In genomic region chr3:155854147-155854940, GRCh38 we compare ENCODE assay signal across 1 cellular context.
A peak's percentile ranks its signal among the peaks of the same experiment; 100 is the strongest.
TF ChIP-seq lines count a peak whose summit lies in the region.

SLC33A1 (minus strand) TSS chr3:155854427; CDS start chr3:155853997, 430 bp downstream.

TF ChIP-seq in K562, 482 proteins besides CTCF, POLR2A, EP300 and RAD21 (continued from another document and continues in another):
- TF ChIP-seq RBM17 (IDR thresholded peaks at IDR 0.05; ENCODE audit: borderline replicate concordance, low read depth, low read length) (no peak), ATF6 (CRISPR knock-in tag; IDR thresholded peaks at IDR 0.05) (peak; percentile 85; the same call in 1 of the 2 replicates), ZBTB33 (CRISPR knock-in tag; IDR thresholded peaks at IDR 0.05) (peak; percentile 42; the same call in 1 of the 2 replicates), CBX3 (IDR thresholded peaks at IDR 0.05; ENCODE audit: borderline replicate concordance in 1 of 2, low read length in 2 of 2) (peak in 1 of 2 experiments; percentile 97; a peak in 1 of 3 replicates), NCOA4 (IDR thresholded peaks at IDR 0.05; ENCODE audit: partially characterized antibody) (no peak), HDGF (IDR thresholded peaks at IDR 0.05) (no peak), ZNF511 (CRISPR knock-in tag; IDR thresholded peaks at IDR 0.05) (no peak; the same call in 1 of the 2 replicates), RBM14 (IDR thresholded peaks at IDR 0.05; ENCODE audit: borderline replicate concordance, insufficient read depth, low read depth, low read length) (no peak), NCOA6 (IDR thresholded peaks at IDR 0.05) (no peak), CREM (IDR thresholded peaks at IDR 0.05; ENCODE audit: low read depth) (peak; percentile 88), HDAC6 (IDR thresholded peaks at IDR 0.05; ENCODE audit: low read depth, low read length) (no peak), ZNF561 (CRISPR knock-in tag; conservative IDR thresholded peaks at IDR 0.05) (no peak), JUNB (CRISPR knock-in tag; conservative IDR thresholded peaks at IDR 0.05) (0 out of 2 replicates have a peak, but pooled peaks have one; percentile 29), CTCFL (IDR thresholded peaks at IDR 0.05; ENCODE audit: borderline replicate concordance, insufficient read depth, low read depth, low read length, poor library complexity, severe bottlenecking) (no peak), HDAC8 (tag; IDR thresholded peaks at IDR 0.05) (peak; percentile 51; the same call in 1 of the 2 replicates), BACH1 (tag; IDR thresholded peaks at IDR 0.05) (peak; percentile 83), ZFP30 (CRISPR knock-in tag; IDR thresholded peaks at IDR 0.05; ENCODE audit: borderline replicate concordance) (no peak), CTBP1 (IDR thresholded peaks at IDR 0.05; ENCODE audit: borderline replicate concordance) (peak; percentile 92), ETS2 (tag; IDR thresholded peaks at IDR 0.05; ENCODE audit: borderline replicate concordance, poor library complexity, severe bottlenecking) (no peak), THAP12 (CRISPR knock-in tag; IDR thresholded peaks at IDR 0.05) (peak; percentile 33; the same call in 1 of the 2 replicates), ZNF592 (IDR thresholded peaks at IDR 0.05) (peak; percentile 96), ZBTB2 (IDR thresholded peaks at IDR 0.05) (peak; percentile 58; the same call in 1 of the 2 replicates), CHAMP1 (IDR thresholded peaks at IDR 0.05) (peak; percentile 97), BDP1 (IDR thresholded peaks at IDR 0.05; ENCODE audit: insufficient read depth, insufficient read length) (no peak), FOXJ3 (CRISPR knock-in tag; IDR thresholded peaks at IDR 0.05) (no peak), BCOR (IDR thresholded peaks at IDR 0.05) (0 out of 2 replicates have a peak, but pooled peaks have one; percentile 20), ZFP36 (IDR thresholded peaks at IDR 0.05; ENCODE audit: low read depth, low read length, partially characterized antibody) (no peak), L3MBTL2 (IDR thresholded peaks at IDR 0.05) (peak; percentile 99), GABPA (tag; conservative IDR thresholded peaks at IDR 0.05; ENCODE audit: low read depth) (peak; percentile 100), MCM7 (IDR thresholded peaks at IDR 0.05) (no peak), TGIF2 (CRISPR knock-in tag; IDR thresholded peaks at IDR 0.05) (no peak), KLF13 (tag; IDR thresholded peaks at IDR 0.05; ENCODE audit: borderline replicate concordance, low read depth) (peak; percentile 79; the same call in 1 of the 2 replicates), CREB3L1 (IDR thresholded peaks at IDR 0.05; ENCODE audit: borderline replicate concordance, low read depth) (peak; percentile 91), TOE1 (IDR thresholded peaks at IDR 0.05; ENCODE audit: borderline replicate concordance) (peak; percentile 100), TOE1 (CRISPR knock-in tag; IDR thresholded peaks at IDR 0.05; ENCODE audit: borderline replicate concordance, low read depth) (no peak; the same call in 1 of the 2 replicates)
